Comparison of ENCODE assay signal across 21 cellular contexts in the genomic region with DNA sequence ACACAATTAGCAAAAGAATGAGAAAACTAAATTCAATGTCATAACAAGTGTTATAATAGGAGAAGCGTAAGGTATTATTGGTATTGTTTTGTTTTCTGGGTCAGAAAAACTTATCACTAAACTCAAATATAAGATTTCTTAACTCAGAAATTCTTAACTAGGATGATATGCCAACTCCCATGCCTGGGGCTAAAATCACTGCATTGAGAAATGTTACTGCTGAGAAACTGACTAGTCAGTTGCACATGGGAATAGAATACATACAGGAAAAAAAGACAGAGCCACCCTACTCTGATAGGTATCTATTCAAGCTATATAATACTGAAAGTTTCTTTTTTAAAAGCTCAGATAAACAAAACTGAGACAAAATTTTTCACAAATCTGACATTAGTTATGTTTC. TPM values are rescaled to one million over a fixed set of nuclear protein-coding genes. Genes with fewer than 3 reads are reported as not detected.
DNase-seq lines count a peak whose midpoint lies in the region; ATAC-seq and TF ChIP-seq lines count a peak whose summit lies in the region.
"Had no signal": no experiment of that assay in that cellular context is flagged by ENCODE, and none has a peak within 500 bp of the region (broad histone marks: within the 10 kb centered on the region; RNA-seq: fewer than 3 reads in every experiment).

No MANE protein-coding gene starts in this region.

- no peaks in the 10 kb centered on the region for H3K79me2 ChIP-seq in PC-3 (ENCODE audit: low read length)
- H3K79me2 ChIP-seq: parathyroid adenoma had no signal

- TF ChIP-seq CTCF in PC-3 (conservative IDR thresholded peaks at IDR 0.05; ENCODE audit: low read depth, low read length) (no peak), endodermal cell (conservative IDR thresholded peaks at IDR 0.05) (no peak), chondrocyte (IDR thresholded peaks at IDR 0.05) (no peak)

- no peak overlapping the region for H3K4me2 ChIP-seq in PC-3 (ENCODE audit: low read length)

- no peaks in the 10 kb centered on the region for H3K27me3 Mint-ChIP-seq in endodermal cell (ENCODE audit: insufficient read depth)
- no peaks in the 10 kb centered on the region for H3K27me3 Mint-ChIP-seq in chondrocyte (ENCODE audit: low read depth)
- H3K27me3 Mint-ChIP-seq: central memory CD8-positive, alpha-beta T cell had no signal

- no peaks in the 10 kb centered on the region for H3K27me3 ChIP-seq in PC-3 (ENCODE audit: low read length)
- H3K27me3 ChIP-seq in endodermal cell (ENCODE audit: control insufficient read depth, insufficient read depth, low read length, poor library complexity, severe bottlenecking): no peaks in the 10 kb centered on the region
- H3K27me3 ChIP-seq: thyroid gland had no signal

- DNase-seq in ELR (ENCODE audit: low read depth) (peak; percentile 5), PC-3 (peak; percentile 16), endodermal cell (no peak), renal cortical epithelial cell (ENCODE audit: low read depth) (peak; percentile 11), DMS 273 (lab: John Stamatoyannopoulos, UW; ENCODE audit: unreplicated experiment) (no peak), chondrocyte (ENCODE audit: low spot score) (no peak)
- DNase-seq: activated gamma-delta T cell treated with Interleukin-2 at 50 U/mL for 16 hours; head of caudate nucleus; natural killer cell; NCI-H1694 treated with DMSO at 0.1 percent for 48 hours; NCI-H82; SIG-M5; stimulated activated naive CD4-positive, alpha-beta T cell; thyroid gland; WERI-Rb-1 had no signal

- H3K4me1 ChIP-seq in PC-3 (ENCODE audit: insufficient read depth, low read length): no peaks in the 10 kb centered on the region
- no peaks in the 10 kb centered on the region for H3K4me1 ChIP-seq in endodermal cell (ENCODE audit: control insufficient read depth, insufficient read depth, low read length)
- H3K4me1 ChIP-seq: parathyroid adenoma, thyroid gland had no signal

- H3K9ac ChIP-seq in PC-3 (ENCODE audit: low read length) (no peak overlapping the region), endodermal cell (ENCODE audit: extremely low read depth, low read length, poor library complexity, severe bottlenecking) (no peak overlapping the region)
- H3K9ac ChIP-seq: parathyroid adenoma had no signal

- peaks cover 2% of the 10 kb centered on the region for H3K9me3 Mint-ChIP-seq in endodermal cell
- no peaks in the 10 kb centered on the region for H3K9me3 Mint-ChIP-seq in chondrocyte (ENCODE audit: low read depth)
- H3K9me3 Mint-ChIP-seq: central memory CD8-positive, alpha-beta T cell; natural killer cell; T-helper 1 cell treated with Interleukin-12 subunit alpha and Interleukin-12 subunit beta and Interleukin-4 antibody, amounts not matched to agents 30 μg/mL and 1 μg/mL, for 36 hours had no signal

- H3K9me3 ChIP-seq in PC-3 (ENCODE audit: low read length) (no peaks in the 10 kb centered on the region), endodermal cell (ENCODE audit: control insufficient read depth, low read length) (no peaks in the 10 kb centered on the region)
- H3K9me3 ChIP-seq: thyroid gland had no signal

- H3K4me3 ChIP-seq in PC-3 (ENCODE audit: low read length): no peak overlapping the region
- H3K4me3 ChIP-seq in endodermal cell (ENCODE audit: low read length): no peak overlapping the region
- H3K4me3 ChIP-seq: thyroid gland had no signal

- H2AFZ ChIP-seq in PC-3 (ENCODE audit: low read length): no peak overlapping the region
- H2AFZ ChIP-seq: parathyroid adenoma had no signal

- H4K20me1 ChIP-seq in PC-3 (ENCODE audit: low read length): no peaks in the 10 kb centered on the region

- no CpG with 5 or more reads among the region's 1 CpG for WGBS in endodermal cell (ENCODE audit: insufficient coverage in 1 of 2, insufficient read length in 1 of 2), 2 experiments

- no TSS peak for BruUV-seq in PC-3 (replicated peaks; lab: Mats Ljungman, UMichigan)

- H3K36me3 Mint-ChIP-seq in endodermal cell (ENCODE audit: low read depth): peaks cover 53% of the 10 kb centered on the region
- peaks cover 9% of the 10 kb centered on the region for H3K36me3 Mint-ChIP-seq in chondrocyte (ENCODE audit: low read depth)

- H3K27ac Mint-ChIP-seq in endodermal cell (peak overlapping the region; percentile 5), chondrocyte (ENCODE audit: unreplicated experiment) (no peak overlapping the region)
- H3K27ac Mint-ChIP-seq: natural killer cell; T-helper 1 cell treated with Interleukin-12 subunit alpha and Interleukin-12 subunit beta and Interleukin-4 antibody, amounts not matched to agents 30 μg/mL and 1 μg/mL, for 36 hours had no signal

- no peaks in the 10 kb centered on the region for H3F3A ChIP-seq in PC-3 (ENCODE audit: low read length, unreplicated experiment)

- H3K9me2 ChIP-seq in PC-3 (replicated peaks; ENCODE audit: low read length): no peaks in the 10 kb centered on the region

- POLR2A ChIA-PET in PC-3 (lab: Charles Lee; ENCODE audit: unreplicated experiment): interaction anchor here (0.7 kb wide), 1 partner anchor 1388 kb away, joined by 3 read pairs; no protein-coding TSS in a partner anchor

- H3K4me3 Mint-ChIP-seq in endodermal cell (no peak overlapping the region), chondrocyte (ENCODE audit: unreplicated experiment) (no peak overlapping the region)
- H3K4me3 Mint-ChIP-seq: central memory CD8-positive, alpha-beta T cell; natural killer cell; T-helper 1 cell treated with Interleukin-12 subunit alpha and Interleukin-12 subunit beta and Interleukin-4 antibody, amounts not matched to agents 30 μg/mL and 1 μg/mL, for 36 hours had no signal

- H3K27ac ChIP-seq in PC-3 (ENCODE audit: low read length): no peak overlapping the region
- no peak overlapping the region for H3K27ac ChIP-seq in endodermal cell (ENCODE audit: low read depth, low read length)
- H3K27ac ChIP-seq: parathyroid adenoma, thyroid gland, WERI-Rb-1 had no signal

- intact Hi-C loops in PC-3 (cut with micrococcal nuclease): no loop called here

- peaks cover 3% of the 10 kb centered on the region; the same call in 1 of the 2 replicates for H3K36me3 ChIP-seq in PC-3 (ENCODE audit: low read depth, low read length)
- peaks cover 86% of the 10 kb centered on the region for H3K36me3 ChIP-seq in endodermal cell (ENCODE audit: control insufficient read depth, insufficient read depth, low read length)
- H3K36me3 ChIP-seq: thyroid gland had no signal

- H3K4me1 Mint-ChIP-seq in endodermal cell: peaks cover 2% of the 10 kb centered on the region
- H3K4me1 Mint-ChIP-seq in chondrocyte (ENCODE audit: low read depth): peaks cover 6% of the 10 kb centered on the region
- H3K4me1 Mint-ChIP-seq: central memory CD8-positive, alpha-beta T cell; natural killer cell had no signal

- CTCF ChIA-PET in PC-3 (lab: Charles Lee): no interaction called here

- ATAC-seq in PC-3 (no peak), HG03457 (IDR thresholded peaks at IDR 0.05; ENCODE audit: unreplicated experiment) (no peak)
- ATAC-seq: esophagus mucosa, natural killer cell, sciatic nerve had no signal

RNA-seq across cellular contexts. Expression of a gene that starts 56.3 kb away (rescaled TPM):
- total RNA-seq in PC-3 (2014; rRNA removed) (14.5 and 15.2 TPM in 2 replicates), endodermal cell (10 to 100 TPM; 72.7 to 74.3 TPM), renal cortical epithelial cell (5.4 and 14.1 TPM in 2 replicates), chondrocyte (26.1 to 32.8 TPM (median 26.4 TPM) in 3 replicates)
- 47.3 TPM for polyA plus RNA-seq in endodermal cell (2013, experiment 1 of 2)
- 42.2 TPM for polyA plus RNA-seq in endodermal cell (2013, experiment 2 of 2)

RNA-seq across cellular contexts. Expression of a gene that starts 56.5 kb away (rescaled TPM):
- total RNA-seq in PC-3 (2014; rRNA removed) (23.7 and 28.9 TPM in 2 replicates), endodermal cell (10 to 100 TPM; 23.0 to 25.5 TPM), renal cortical epithelial cell (0.45 and 3.8 TPM in 2 replicates), chondrocyte (0.95 to 5.1 TPM (median 1.2 TPM) in 3 replicates)
- 24.6 TPM for polyA plus RNA-seq in endodermal cell (2013, experiment 1 of 2)
- polyA plus RNA-seq in endodermal cell (2013, experiment 2 of 2): 22.5 TPM

Comparison
In these comparisons a context has a peak if more than half of its experiments do, and no peak if none do; other contexts are left out.
1. DNase-seq: peak in ELR (single experiment), PC-3 (single experiment) and renal cortical epithelial cell (single experiment); none in endodermal cell (single experiment), DMS 273 (single experiment) and chondrocyte (single experiment).